ENCODE assay signal across 8 cellular contexts in the genomic region with DNA sequence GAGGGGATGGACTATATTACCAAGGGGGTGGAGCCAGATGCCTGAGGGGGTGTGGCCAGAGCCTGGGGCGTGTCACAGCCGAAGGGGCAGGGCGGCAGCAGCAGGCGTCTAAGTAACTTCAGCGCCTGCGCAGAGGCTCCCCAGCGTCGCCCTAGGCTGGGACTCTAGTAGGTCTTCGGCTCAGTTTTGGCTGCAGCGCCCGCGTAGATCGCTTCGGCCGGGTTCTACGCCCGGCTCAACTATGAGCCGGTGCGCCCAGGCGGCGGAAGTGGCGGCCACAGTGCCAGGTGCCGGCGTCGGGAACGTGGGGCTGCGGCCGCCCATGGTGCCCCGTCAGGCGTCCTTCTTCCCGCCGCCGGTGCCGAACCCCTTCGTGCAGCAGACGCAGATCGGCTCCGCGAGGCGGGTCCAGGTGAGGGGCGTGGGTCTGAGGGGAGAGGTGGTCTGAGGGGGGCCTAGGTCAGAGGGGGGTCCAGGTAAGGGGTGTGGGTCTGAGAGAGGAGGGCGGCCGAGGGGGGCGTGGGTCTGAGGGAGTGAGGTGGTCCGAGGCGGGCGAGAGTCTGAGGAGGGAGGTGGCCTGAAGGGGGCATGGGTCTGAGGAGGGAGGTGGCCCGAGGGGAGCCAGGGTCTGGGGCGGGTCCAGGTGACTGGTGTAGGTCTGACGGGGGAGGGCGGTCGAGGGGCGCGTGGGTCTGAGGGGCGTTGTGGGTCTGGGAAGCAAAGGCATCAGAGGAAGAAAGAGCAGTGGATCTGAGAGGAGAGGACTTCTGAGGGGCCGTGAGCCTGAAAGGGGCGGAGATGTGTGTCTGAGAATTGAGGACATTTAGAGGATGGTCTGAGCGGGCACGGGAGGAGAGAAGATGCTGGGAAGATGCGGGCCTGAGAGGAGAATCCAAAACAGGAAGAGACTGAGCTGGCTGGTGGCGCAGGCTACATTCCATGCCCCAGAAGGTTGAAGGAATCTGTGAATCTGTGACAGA. TPM values are rescaled to one million over a fixed set of nuclear protein-coding genes. Genes with fewer than 3 reads are reported as not detected.
DNase-seq lines count a peak whose midpoint lies in the region; ATAC-seq and TF ChIP-seq lines count a peak whose summit lies in the region.

A gene with protein sequence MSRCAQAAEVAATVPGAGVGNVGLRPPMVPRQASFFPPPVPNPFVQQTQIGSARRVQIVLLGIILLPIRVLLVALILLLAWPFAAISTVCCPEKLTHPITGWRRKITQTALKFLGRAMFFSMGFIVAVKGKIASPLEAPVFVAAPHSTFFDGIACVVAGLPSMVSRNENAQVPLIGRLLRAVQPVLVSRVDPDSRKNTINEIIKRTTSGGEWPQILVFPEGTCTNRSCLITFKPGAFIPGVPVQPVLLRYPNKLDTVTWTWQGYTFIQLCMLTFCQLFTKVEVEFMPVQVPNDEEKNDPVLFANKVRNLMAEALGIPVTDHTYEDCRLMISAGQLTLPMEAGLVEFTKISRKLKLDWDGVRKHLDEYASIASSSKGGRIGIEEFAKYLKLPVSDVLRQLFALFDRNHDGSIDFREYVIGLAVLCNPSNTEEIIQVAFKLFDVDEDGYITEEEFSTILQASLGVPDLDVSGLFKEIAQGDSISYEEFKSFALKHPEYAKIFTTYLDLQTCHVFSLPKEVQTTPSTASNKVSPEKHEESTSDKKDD (plus strand): TSS at position 132 of the 980 bp plus-strand sequence. CDS start 110 bp downstream, at position 242.

- intact Hi-C loops in esophagus squamous epithelium (cut with DNase I): loop anchor here (10.0 kb wide), 1 partner anchor 64 kb away; no protein-coding TSS in a partner anchor

- no peaks in the 10 kb centered on the region for H3K27me3 Mint-ChIP-seq in mesothelial cell of epicardium (ENCODE audit: low read depth)

- peaks cover 0 to 16% (median 0%) of the 10 kb centered on the region in 4 donors for H3K27me3 ChIP-seq in esophagus squamous epithelium

- H3K4me1 Mint-ChIP-seq in mesothelial cell of epicardium: peaks cover 14% of the 10 kb centered on the region

- peak within 1 kb of the TSS; percentile 79 for H3K4me3 Mint-ChIP-seq in mesothelial cell of epicardium

- no peak for ATAC-seq in HG03521 (IDR thresholded peaks at IDR 0.05; ENCODE audit: unreplicated experiment)

- peaks cover 0 to 15% (median 3%) of the 10 kb centered on the region in 3 donors for H3K36me3 ChIP-seq in esophagus squamous epithelium

- H3K36me3 Mint-ChIP-seq in mesothelial cell of epicardium: peaks cover 36% of the 10 kb centered on the region

- H3K4me1 ChIP-seq in esophagus squamous epithelium: peaks cover 0 to 18% (median 0%) of the 10 kb centered on the region in 3 donors

- H3K27ac ChIP-seq in esophagus squamous epithelium: peak within 1 kb of the TSS; percentile 79 to 86 (median 82)

- peak within 1 kb of the TSS; percentile 64 to 77 (median 70) for H3K4me3 ChIP-seq in esophagus squamous epithelium

- peaks cover 23% of the 10 kb centered on the region for H3K9me3 Mint-ChIP-seq in mesothelial cell of epicardium

- DNase-seq in NCI-H2081 (lab: John Stamatoyannopoulos, UW) (peak; percentile 26 to 60), NCI-H2081 treated with DMSO at 0.1 percent for 48 hours (lab: John Stamatoyannopoulos, UW) (no peak), NCI-H1048 (lab: John Stamatoyannopoulos, UW) (peak; percentile 1), esophagus squamous epithelium (lab: John Stamatoyannopoulos, UW) (no peak), mesothelial cell of epicardium (ENCODE audit: low spot score in 2 of 2, unreplicated experiment in 2 of 2) (peak; percentile 76 to 92)
- DNase-seq in activated CD4-positive, alpha-beta T cell treated with anti-CD3 and anti-CD28 coated beads, Interleukin-2, amount 50 U/mL, for 48 hours: peak; percentile 55 to 61
- peak; percentile 20 for DNase-seq in stimulated activated CD8-positive, alpha-beta memory T cell treated with anti-CD3 and anti-CD28 coated beads, Interleukin-7, amount 100 ng/mL, for 24 hours (ENCODE audit: low read depth)

- peaks cover 0 to 14% (median 5%) of the 10 kb centered on the region in 3 donors for H3K9me3 ChIP-seq in esophagus squamous epithelium

- TF ChIP-seq POLR2A in esophagus squamous epithelium (IDR thresholded peaks at IDR 0.05): peak in 2 of 4 donors; percentile 68 to 76

- 2 to 14% methylated on average over 14 to 36 of the region's 61 CpGs for WGBS in esophagus squamous epithelium, 2 donors

- peak within 1 kb of the TSS; percentile 84 for H3K27ac Mint-ChIP-seq in mesothelial cell of epicardium

- TF ChIP-seq CTCF in esophagus squamous epithelium (IDR thresholded peaks at IDR 0.05) (no peak), mesothelial cell of epicardium (IDR thresholded peaks at IDR 0.05; ENCODE audit: unreplicated experiment) (no peak)

RNA-seq across cellular contexts. Expression of the gene that starts here (rescaled TPM):
- total RNA-seq in esophagus squamous epithelium (10 to 100 TPM; 10.0 to 21.7 (median 16.9) TPM), mesothelial cell of epicardium (22.4 to 25.1 TPM (median 25.0 TPM) in 3 replicates)

Comparison
In these comparisons a context has a peak if more than half of its experiments do, and no peak if none do; other contexts are left out.
1. DNase-seq: peak in NCI-H2081 (2 of 2), NCI-H1048 (single experiment), activated CD4-positive, alpha-beta T cell treated with anti-CD3 and anti-CD28 coated beads, Interleukin-2, amount 50 U/mL, for 48 hours (2 of 2), mesothelial cell of epicardium (2 of 2) and stimulated activated CD8-positive, alpha-beta memory T cell treated with anti-CD3 and anti-CD28 coated beads, Interleukin-7, amount 100 ng/mL, for 24 hours (single experiment); none in NCI-H2081 treated with DMSO at 0.1 percent for 48 hours (single experiment) and esophagus squamous epithelium (single experiment).